8 cellular contexts compared by ENCODE assay signal in genomic region chr14:24188251-24189058, GRCh38. TPM values are rescaled to one million over a fixed set of nuclear protein-coding genes. Genes with fewer than 3 reads are reported as not detected.
DNase-seq lines count a peak whose midpoint lies in the region; ATAC-seq and TF ChIP-seq lines count a peak whose summit lies in the region.

A gene with protein sequence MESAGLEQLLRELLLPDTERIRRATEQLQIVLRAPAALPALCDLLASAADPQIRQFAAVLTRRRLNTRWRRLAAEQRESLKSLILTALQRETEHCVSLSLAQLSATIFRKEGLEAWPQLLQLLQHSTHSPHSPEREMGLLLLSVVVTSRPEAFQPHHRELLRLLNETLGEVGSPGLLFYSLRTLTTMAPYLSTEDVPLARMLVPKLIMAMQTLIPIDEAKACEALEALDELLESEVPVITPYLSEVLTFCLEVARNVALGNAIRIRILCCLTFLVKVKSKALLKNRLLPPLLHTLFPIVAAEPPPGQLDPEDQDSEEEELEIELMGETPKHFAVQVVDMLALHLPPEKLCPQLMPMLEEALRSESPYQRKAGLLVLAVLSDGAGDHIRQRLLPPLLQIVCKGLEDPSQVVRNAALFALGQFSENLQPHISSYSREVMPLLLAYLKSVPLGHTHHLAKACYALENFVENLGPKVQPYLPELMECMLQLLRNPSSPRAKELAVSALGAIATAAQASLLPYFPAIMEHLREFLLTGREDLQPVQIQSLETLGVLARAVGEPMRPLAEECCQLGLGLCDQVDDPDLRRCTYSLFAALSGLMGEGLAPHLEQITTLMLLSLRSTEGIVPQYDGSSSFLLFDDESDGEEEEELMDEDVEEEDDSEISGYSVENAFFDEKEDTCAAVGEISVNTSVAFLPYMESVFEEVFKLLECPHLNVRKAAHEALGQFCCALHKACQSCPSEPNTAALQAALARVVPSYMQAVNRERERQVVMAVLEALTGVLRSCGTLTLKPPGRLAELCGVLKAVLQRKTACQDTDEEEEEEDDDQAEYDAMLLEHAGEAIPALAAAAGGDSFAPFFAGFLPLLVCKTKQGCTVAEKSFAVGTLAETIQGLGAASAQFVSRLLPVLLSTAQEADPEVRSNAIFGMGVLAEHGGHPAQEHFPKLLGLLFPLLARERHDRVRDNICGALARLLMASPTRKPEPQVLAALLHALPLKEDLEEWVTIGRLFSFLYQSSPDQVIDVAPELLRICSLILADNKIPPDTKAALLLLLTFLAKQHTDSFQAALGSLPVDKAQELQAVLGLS (minus strand): TSS chr14:24188816. CDS start chr14:24188787, 29 bp downstream.

- no peaks in the 10 kb centered on the region for H3K9me3 Mint-ChIP-seq in natural killer cell treated with Interleukin-12 subunit alpha and Interleukin-12 subunit beta and Interleukin-15 and Interleukin-18, amount 100 ng/mL, for 72 hours

- peak; percentile 93 for TF ChIP-seq POLR2A in Raji (IDR thresholded peaks at IDR 0.05; ENCODE audit: insufficient read depth, low read depth, low read length)

- no peaks in the 10 kb centered on the region for H3K27me3 ChIP-seq in H7 (ENCODE audit: control insufficient read depth, insufficient read depth, low read length)

- DNase-seq in ELR (ENCODE audit: low read depth) = peak; percentile 99
- DNase-seq in H7 = peak; percentile 99
- peak; percentile 96 for DNase-seq in M059J (ENCODE audit: low read depth)
- peak; percentile 93 for DNase-seq in activated T-helper 9 cell treated with anti-CD3 and anti-CD28 coated beads, Interleukin-2, amount 50 U/mL, for 16 hours (ENCODE audit: low read depth)
- DNase-seq in fibroblast of pulmonary artery (ENCODE audit: low read depth) = peak; percentile 99
- DNase-seq in natural killer cell treated with Interleukin-12 subunit alpha and Interleukin-12 subunit beta and Interleukin-15 and Interleukin-18, amount 100 ng/mL, for 72 hours (ENCODE audit: low spot score) = peak; percentile 95
- DNase-seq in stimulated activated naive CD4-positive, alpha-beta T cell treated with Interleukin-2 at 50 U/mL for 16 hours (lab: John Stamatoyannopoulos, UW) = peak; percentile 96

- H3K4me3 Mint-ChIP-seq in natural killer cell treated with Interleukin-12 subunit alpha and Interleukin-12 subunit beta and Interleukin-15 and Interleukin-18, amount 100 ng/mL, for 72 hours = peak within 1 kb of the TSS; percentile 91

- peak within 1 kb of the TSS; percentile 76 to 85 for H3K27ac Mint-ChIP-seq in natural killer cell treated with Interleukin-12 subunit alpha and Interleukin-12 subunit beta and Interleukin-15 and Interleukin-18, amount 100 ng/mL, for 72 hours

- peaks cover 30 to 31% of the 10 kb centered on the region in 2 donors for H3K4me1 Mint-ChIP-seq in natural killer cell treated with Interleukin-12 subunit alpha and Interleukin-12 subunit beta and Interleukin-15 and Interleukin-18, amount 100 ng/mL, for 72 hours (ENCODE audit: low read depth in 2 of 2)

- peaks cover 31% of the 10 kb centered on the region for H3K36me3 ChIP-seq in H7 (replicated peaks; ENCODE audit: control insufficient read depth, insufficient read depth, low read length)

- peaks cover 13% of the 10 kb centered on the region for H3K36me3 Mint-ChIP-seq in natural killer cell treated with Interleukin-12 subunit alpha and Interleukin-12 subunit beta and Interleukin-15 and Interleukin-18, amount 100 ng/mL, for 72 hours

- H3K4me3 ChIP-seq in H7 (ENCODE audit: insufficient read depth, low read depth, low read length) = peak within 1 kb of the TSS; percentile 88
- peak within 1 kb of the TSS; percentile 80 for H3K4me3 ChIP-seq in fibroblast of pulmonary artery (replicated peaks; ENCODE audit: low read depth, low read length)

- no peaks in the 10 kb centered on the region for H3K27me3 Mint-ChIP-seq in natural killer cell treated with Interleukin-12 subunit alpha and Interleukin-12 subunit beta and Interleukin-15 and Interleukin-18, amount 100 ng/mL, for 72 hours

- ATAC-seq in natural killer cell treated with Interleukin-12 subunit alpha and Interleukin-12 subunit beta and Interleukin-15 and Interleukin-18, amount 100 ng/mL, for 72 hours = peak; percentile 94 to 95

- no peak for TF ChIP-seq CTCF in fibroblast of pulmonary artery (IDR thresholded peaks at IDR 0.05; ENCODE audit: low read length, missing control alignments)

RNA-seq across cellular contexts. Expression of the gene that starts here (rescaled TPM):
- 139 and 149 TPM in 2 replicates for total RNA-seq in H7 (2014; rRNA removed; shearing (Covaris generic))
- total RNA-seq in M059J (2014; rRNA removed; shearing (Covaris generic)) = 26.8 and 141 TPM in 2 replicates
- total RNA-seq in natural killer cell treated with Interleukin-12 subunit alpha and Interleukin-12 subunit beta and Interleukin-15 and Interleukin-18, amount 100 ng/mL, for 72 hours = 100 to 1,000 TPM in 1 of 2 donors, 10 to 100 TPM in 1; 52.8 to 145 TPM

Comparison
In these comparisons a context has a peak if more than half of its experiments do, and no peak if none do; other contexts are left out.
1. Peak in every context shown above with its lines: DNase-seq, ATAC-seq and H3K4me3 ChIP-seq.